In the genomic region with DNA sequence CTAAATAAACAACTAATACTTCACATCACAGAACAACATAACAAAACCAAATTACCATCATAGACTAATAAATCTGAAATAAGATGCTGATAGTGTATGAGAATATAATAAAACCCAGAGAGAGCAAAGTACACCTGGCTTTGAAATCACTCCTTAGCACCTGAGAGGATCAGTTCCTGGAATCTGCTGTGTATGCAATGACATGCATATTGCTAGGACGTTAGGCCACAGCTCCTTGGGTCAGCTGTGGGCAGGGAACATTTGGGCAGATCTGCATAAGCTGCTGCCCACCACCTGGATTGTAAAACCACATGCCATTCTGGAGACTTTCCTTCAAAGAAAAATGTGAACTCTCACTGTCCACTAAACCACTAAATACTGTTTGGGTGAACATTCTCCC, we compare ENCODE assay signal across 22 cellular contexts.
DNase-seq lines count a peak whose midpoint lies in the region; FAIRE-seq and TF ChIP-seq lines count a peak whose summit lies in the region.
"Had no signal": no experiment of that assay in that cellular context is flagged by ENCODE, and none has a peak within 500 bp of the region (broad histone marks: within the 10 kb centered on the region; RNA-seq: fewer than 3 reads in every experiment).

No MANE protein-coding gene starts in this region.

- no peak overlapping the region for H3K18ac ChIP-seq in H1 (ENCODE audit: extremely low read depth, low read length)

- no peak for TF ChIP-seq POLR2A in H1 (IDR thresholded peaks at IDR 0.05; ENCODE audit: control extremely low read depth in 1 of 2, low read depth in 2 of 2, low read length in 2 of 2)

- DNase-seq in AG10803 (ENCODE audit: low read depth), result peak; percentile 9
- peak; percentile 65 for DNase-seq in RPMI8226
- DNase-seq in H1 (ENCODE audit: low read depth in 1 of 2, low spot score in 2 of 2), result no peak
- no peak for DNase-seq in activated T-cell treated with anti-CD3 and anti-CD28 coated beads for 4 hours
- no peak for DNase-seq in DMS53 treated with DMSO at 0.1 percent for 48 hours (lab: John Stamatoyannopoulos, UW; ENCODE audit: unreplicated experiment)
- DNase-seq in dorsolateral prefrontal cortex, result no peak
- DNase-seq in middle frontal gyrus (ENCODE audit: extremely low spot score, low spot score), result no peak
- DNase-seq: 8988T, ACHN, Calu3, GM23248, HCEC 1CT, NCI-H1048, NCI-H1417, NCI-H1694 treated with DMSO at 0.1 percent for 48 hours, NCI-H2081, NCI-H526 treated with DMSO at 0.1 percent for 48 hours, SHP77 had no signal

- no peaks in the 10 kb centered on the region; the same call in 1 of the 2 replicates for H3K23me2 ChIP-seq in H1 (ENCODE audit: low read depth, low read length)

- CTCF ChIA-PET in H1 (lab: Charles Lee; ENCODE audit: partially characterized antibody), result interaction anchor here (0.7 to 1.2 kb wide), 4 partner anchors 8 to 154 kb away, joined by 3 to 5 read pairs (median 3); no protein-coding TSS in a partner anchor

- TF ChIP-seq CTCF in AG10803 (conservative IDR thresholded peaks at IDR 0.05; ENCODE audit: low read length), result no peak
- TF ChIP-seq CTCF in H1 (IDR thresholded peaks at IDR 0.05; ENCODE audit: control extremely low read depth in 1 of 3, insufficient read depth in 1 of 3, low read depth in 1 of 3, low read length in 3 of 3), result no peak
- no peak for TF ChIP-seq CTCF in dorsolateral prefrontal cortex (IDR thresholded peaks at IDR 0.05 in 54 of 56, conservative IDR thresholded peaks at IDR 0.05 in 2 of 56; ENCODE audit: low read depth in 1 of 56, partially characterized antibody in 56 of 56)

- no peak overlapping the region for H2BK5ac ChIP-seq in H1 (ENCODE audit: low read depth, low read length)

- TF ChIP-seq EP300 in H1 (IDR thresholded peaks at IDR 0.05; ENCODE audit: borderline replicate concordance in 1 of 2, low read depth in 2 of 2, low read length in 2 of 2), result no peak

- no peak overlapping the region for H2BK15ac ChIP-seq in H1 (ENCODE audit: low read length)

- H2BK120ac ChIP-seq in H1 (replicated peaks; ENCODE audit: low read depth, low read length), result no peak overlapping the region

- H3K4ac ChIP-seq in H1 (replicated peaks; ENCODE audit: insufficient read length, low read depth, low read length), result peak overlapping the region; percentile 83

- no peak for FAIRE-seq in H1 (lab: Jason Lieb, UNC)
- FAIRE-seq: GM18507 had no signal

- H4K91ac ChIP-seq in H1 (replicated peaks; ENCODE audit: insufficient read length, low read length), result no peak overlapping the region

- no peak overlapping the region for H3K56ac ChIP-seq in H1 (replicated peaks; ENCODE audit: insufficient read length, low read depth, low read length)

- POLR2A ChIA-PET in H1 (lab: Charles Lee; ENCODE audit: partially characterized antibody), result no interaction called here

- no peak overlapping the region for H2AK5ac ChIP-seq in H1 (ENCODE audit: low read depth, low read length)

- no peak overlapping the region for H2BK12ac ChIP-seq in H1 (ENCODE audit: low read depth, low read length)

- no peak overlapping the region for H3K14ac ChIP-seq in H1 (ENCODE audit: insufficient read length)

- WGBS in H1 (ENCODE audit: extremely low coverage in 1 of 2, insufficient coverage in 1 of 2, insufficient read length in 1 of 2, insufficient replicate concordance in 2 of 2, low coverage in 1 of 2, low lambda C conversion rate in 2 of 2, missing lambda C conversion rate in 1 of 2), 2 experiments, result 47% methylated on average over 1 of the region's 1 CpG; no CpG with 5 or more reads in 1 of the 2 experiments

- H3K9me3 ChIP-seq in H1 (ENCODE audit: insufficient read depth in 2 of 2, low read depth in 1 of 2, low read length in 1 of 2) (no peaks in the 10 kb centered on the region), mucosa of rectum (ENCODE audit: control insufficient read depth in 2 of 2, low read length in 2 of 2) (no peaks in the 10 kb centered on the region)

- H3K23ac ChIP-seq in H1 (ENCODE audit: insufficient read length), result no peak overlapping the region

- H4K5ac ChIP-seq in H1 (ENCODE audit: insufficient read length, low read depth, low read length), result no peak overlapping the region

- no peak overlapping the region for H3K4me3 ChIP-seq in AG10803 (ENCODE audit: low read length)
- no peak overlapping the region for H3K4me3 ChIP-seq in H1 (ENCODE audit: extremely low read depth in 1 of 4, insufficient read depth in 2 of 4, low read depth in 3 of 4, low read length in 4 of 4)
- H3K4me3 ChIP-seq in mucosa of rectum (ENCODE audit: low read length in 2 of 2), result no peak overlapping the region
- no peak overlapping the region for H3K4me3 ChIP-seq in dorsolateral prefrontal cortex
- H3K4me3 ChIP-seq: GM23248 had no signal

- H3K79me1 ChIP-seq in H1 (ENCODE audit: low read depth, low read length), result no peaks in the 10 kb centered on the region; the same call in 1 of the 2 replicates

- no peak overlapping the region for H3K4me2 ChIP-seq in H1 (ENCODE audit: insufficient read depth in 1 of 2, low read depth in 2 of 2, low read length in 2 of 2)
- H3K4me2 ChIP-seq: KMS-11 had no signal

- H3K27me3 ChIP-seq in H1 (replicated peaks in 1 of 4; ENCODE audit: control insufficient read depth in 3 of 4, extremely low read depth in 1 of 4, insufficient read depth in 3 of 4, low read length in 3 of 4) (no peaks in the 10 kb centered on the region), mucosa of rectum (ENCODE audit: control insufficient read depth in 2 of 2, insufficient read depth in 2 of 2, low read length in 2 of 2) (no peaks in the 10 kb centered on the region), dorsolateral prefrontal cortex (peaks cover 0 to 9% (median 0%) of the 10 kb centered on the region in 45 donors)

- H4K8ac ChIP-seq in H1 (ENCODE audit: extremely low read depth, insufficient read depth, low read length), result no peak overlapping the region

- H3K4me1 ChIP-seq in H1 (replicated peaks in 1 of 4; ENCODE audit: control insufficient read depth in 3 of 4, insufficient read depth in 4 of 4, low read length in 3 of 4) (peaks cover 0 to 5% (median 0%) of the 10 kb centered on the region in 4 experiments; a peak in 1 of 7 replicates), mucosa of rectum (ENCODE audit: control insufficient read depth in 2 of 2, insufficient read depth in 2 of 2, low read length in 2 of 2) (peaks cover 13 to 25% of the 10 kb centered on the region in 2 donors)

- no peak overlapping the region for H3K27ac ChIP-seq in H1 (ENCODE audit: low read depth, low read length)
- H3K27ac ChIP-seq in mucosa of rectum (ENCODE audit: low read depth in 2 of 2, low read length in 2 of 2), result peak overlapping the region; percentile 17 to 69
- H3K27ac ChIP-seq in dorsolateral prefrontal cortex, result no peak overlapping the region
- H3K27ac ChIP-seq: GM23248, KMS-11, RWPE1 had no signal

- H2AFZ ChIP-seq in H1 (ENCODE audit: low read length), result no peak overlapping the region
- H2AFZ ChIP-seq: GM23248 had no signal

- no peak overlapping the region for H3K9ac ChIP-seq in H1 (replicated peaks in 1 of 4; ENCODE audit: extremely low read depth in 1 of 4, low read depth in 3 of 4, low read length in 3 of 4)
- H3K9ac ChIP-seq in mucosa of rectum (ENCODE audit: low read depth in 1 of 2, low read length in 2 of 2), result no peak overlapping the region
- H3K9ac ChIP-seq: GM23248, KMS-11 had no signal

- no peaks in the 10 kb centered on the region for H3K79me2 ChIP-seq in H1 (ENCODE audit: control insufficient read depth in 1 of 2, insufficient read depth in 2 of 2, low read length in 2 of 2)

- no peak for TF ChIP-seq RAD21 in H1 (IDR thresholded peaks at IDR 0.05 in 1 of 2, conservative IDR thresholded peaks at IDR 0.05 in 1 of 2; ENCODE audit: low read depth in 2 of 2, low read length in 2 of 2)

- no peak overlapping the region for H2BK20ac ChIP-seq in H1 (ENCODE audit: low read length)

- H4K20me1 ChIP-seq in H1 (replicated peaks in 1 of 2; ENCODE audit: control insufficient read depth in 1 of 2, insufficient read depth in 2 of 2, low read length in 2 of 2), result no peaks in the 10 kb centered on the region

- intact Hi-C loops in dorsolateral prefrontal cortex (cut with DNase I), result no loop called here

- no peaks in the 10 kb centered on the region for H3K36me3 ChIP-seq in H1 (ENCODE audit: control insufficient read depth in 2 of 4, insufficient read depth in 4 of 4, low read length in 3 of 4)
- peaks cover 0 to 2% of the 10 kb centered on the region in 2 donors for H3K36me3 ChIP-seq in mucosa of rectum (ENCODE audit: control insufficient read depth in 2 of 2, insufficient read depth in 2 of 2, low read length in 2 of 2)

TF ChIP-seq in H1, 55 proteins besides CTCF, POLR2A, EP300 and RAD21:
- TF ChIP-seq CHD2 (IDR thresholded peaks at IDR 0.05; ENCODE audit: low read length) (no peak), PHF8 (conservative IDR thresholded peaks at IDR 0.05; ENCODE audit: low read depth, low read length) (no peak), RFX5 (IDR thresholded peaks at IDR 0.05; ENCODE audit: borderline replicate concordance, low read depth, low read length) (peak; percentile 56), CREB1 (IDR thresholded peaks at IDR 0.05) (no peak)

Comparison
In these comparisons a context has a peak if more than half of its experiments do, and no peak if none do; other contexts are left out.
1. DNase-seq: peak in AG10803 (single experiment) and RPMI8226 (single experiment); none in H1 (0 of 2), activated T-cell treated with anti-CD3 and anti-CD28 coated beads for 4 hours (single experiment), DMS53 treated with DMSO at 0.1 percent for 48 hours (single experiment), dorsolateral prefrontal cortex (0 of 10) and middle frontal gyrus (single experiment).
2. H3K27ac ChIP-seq: peak in mucosa of rectum (2 of 2); none in H1 (single experiment) and dorsolateral prefrontal cortex (0 of 59).